Comparison of ENCODE assay signal across 8 cellular contexts in the genomic region with DNA sequence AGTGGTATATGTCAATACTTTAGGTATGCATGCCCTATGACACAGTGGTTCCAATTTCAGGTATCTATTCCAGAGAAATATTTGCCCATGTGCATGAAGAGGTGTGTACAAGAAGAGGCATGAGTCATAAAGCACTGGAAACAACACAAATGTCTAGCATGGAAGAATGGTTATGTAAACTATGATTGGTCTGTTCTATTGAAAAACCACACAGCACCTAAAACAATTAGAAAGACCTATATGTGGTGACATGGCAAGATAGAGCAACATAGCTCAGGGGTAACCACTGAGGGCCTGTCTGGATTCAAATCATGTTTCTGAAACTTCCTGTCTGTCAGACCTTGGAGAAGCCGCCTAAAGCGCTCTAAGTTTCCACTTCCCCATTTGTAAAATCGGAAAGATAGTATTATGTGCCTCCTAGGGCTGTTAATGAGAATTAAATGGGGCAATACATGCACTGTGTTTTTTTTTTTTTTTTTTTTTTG.
DNase-seq lines count a peak whose midpoint lies in the region; ATAC-seq and TF ChIP-seq lines count a peak whose summit lies in the region.

No MANE protein-coding gene starts in this region.

- H3K9me3 ChIP-seq in osteoblast (ENCODE audit: low read depth, low read length), result no peaks in the 10 kb centered on the region

- no peaks in the 10 kb centered on the region for H3K27me3 ChIP-seq in osteoblast (ENCODE audit: insufficient read depth, low read length)

- POLR2A ChIA-PET in activated CD4-positive, alpha-beta T cell treated with anti-CD3 and anti-CD28 coated beads for 36 hours (lab: Charles Lee), result interaction anchor here (0.6 to 1.0 kb wide), 3 partner anchors 15 to 167 kb away, joined by 3 to 5 read pairs (median 4); no protein-coding TSS in a partner anchor

- H3K9me3 Mint-ChIP-seq in activated CD4-positive, alpha-beta T cell treated with anti-CD3 and anti-CD28 coated beads for 36 hours (ENCODE audit: low read depth), result no peaks in the 10 kb centered on the region
- no peaks in the 10 kb centered on the region for H3K9me3 Mint-ChIP-seq in activated naive CD8-positive, alpha-beta T cell (ENCODE audit: low read depth)
- H3K9me3 Mint-ChIP-seq in stimulated activated naive CD8-positive, alpha-beta T cell treated with anti-CD3 and anti-CD28 coated beads, Interleukin-15, amount 100 ng/mL, for 72 hours, result no peaks in the 10 kb centered on the region

- DNase-seq in activated CD4-positive, alpha-beta T cell treated with anti-CD3 and anti-CD28 coated beads for 36 hours, result peak; percentile 42
- DNase-seq in activated CD4-positive, alpha-beta T cell treated with anti-CD3 and anti-CD28 coated beads, Interleukin-2, amount 50 U/mL, for 1 hour, result no peak
- DNase-seq in NCI-H2029 treated with DMSO at 0.1 percent for 48 hours (lab: John Stamatoyannopoulos, UW) (peak; percentile 73), COLO829 (ENCODE audit: low spot score) (no peak), osteoblast (ENCODE audit: insufficient read length, low spot score, missing footprints) (no peak)
- peak in 1 of 2 donors; percentile 12 for DNase-seq in stimulated activated naive CD8-positive, alpha-beta T cell treated with anti-CD3 and anti-CD28 coated beads, Interleukin-15, amount 100 ng/mL, for 72 hours

- no peak for TF ChIP-seq CTCF in osteoblast (IDR thresholded peaks at IDR 0.05; ENCODE audit: extremely low read depth, low read depth, low read length)

- H2AFZ ChIP-seq in osteoblast (ENCODE audit: low read length), result no peak overlapping the region

- H3K27me3 Mint-ChIP-seq in activated CD4-positive, alpha-beta T cell treated with anti-CD3 and anti-CD28 coated beads for 36 hours, result no peaks in the 10 kb centered on the region
- H3K27me3 Mint-ChIP-seq in activated naive CD8-positive, alpha-beta T cell, result no peaks in the 10 kb centered on the region
- no peaks in the 10 kb centered on the region for H3K27me3 Mint-ChIP-seq in stimulated activated naive CD8-positive, alpha-beta T cell treated with anti-CD3 and anti-CD28 coated beads, Interleukin-15, amount 100 ng/mL, for 72 hours

- intact Hi-C loops in activated CD4-positive, alpha-beta T cell treated with anti-CD3 and anti-CD28 coated beads for 36 hours (cut with DNase I, micrococcal nuclease), result loop anchor here (1.0 to 5.0 kb wide), 6 partner anchors 15 to 67 kb away; no protein-coding TSS in a partner anchor

- H3K79me2 ChIP-seq in osteoblast (ENCODE audit: insufficient read depth, low read length), result no peaks in the 10 kb centered on the region

- no peak overlapping the region for H3K4me3 ChIP-seq in osteoblast (ENCODE audit: insufficient read depth, low read length)

- peak; percentile 93 for ATAC-seq in activated CD4-positive, alpha-beta T cell treated with anti-CD3 and anti-CD28 coated beads for 36 hours
- peak; percentile 81 for ATAC-seq in HG02678 (IDR thresholded peaks at IDR 0.05; ENCODE audit: unreplicated experiment)
- ATAC-seq in stimulated activated naive CD8-positive, alpha-beta T cell treated with anti-CD3 and anti-CD28 coated beads, Interleukin-15, amount 100 ng/mL, for 72 hours, result peak; percentile 94

- no peak overlapping the region for H3K4me3 Mint-ChIP-seq in activated CD4-positive, alpha-beta T cell treated with anti-CD3 and anti-CD28 coated beads for 36 hours
- H3K4me3 Mint-ChIP-seq in activated naive CD8-positive, alpha-beta T cell, result no peak overlapping the region
- H3K4me3 Mint-ChIP-seq in stimulated activated naive CD8-positive, alpha-beta T cell treated with anti-CD3 and anti-CD28 coated beads, Interleukin-15, amount 100 ng/mL, for 72 hours, result peak overlapping the region in 1 of 2 donors; percentile 19

- no peak overlapping the region for H3K27ac ChIP-seq in osteoblast (ENCODE audit: low read depth, low read length)

- peak overlapping the region; percentile 76 for H3K27ac Mint-ChIP-seq in activated CD4-positive, alpha-beta T cell treated with anti-CD3 and anti-CD28 coated beads for 36 hours
- H3K27ac Mint-ChIP-seq in activated naive CD8-positive, alpha-beta T cell, result peak overlapping the region; percentile 89
- H3K27ac Mint-ChIP-seq in stimulated activated naive CD8-positive, alpha-beta T cell treated with anti-CD3 and anti-CD28 coated beads, Interleukin-15, amount 100 ng/mL, for 72 hours, result peak overlapping the region in 1 of 2 donors; percentile 25

- no peak overlapping the region for H3K4me2 ChIP-seq in osteoblast (ENCODE audit: insufficient read depth, low read length)

- H3K4me1 Mint-ChIP-seq in activated CD4-positive, alpha-beta T cell treated with anti-CD3 and anti-CD28 coated beads for 36 hours, result peaks cover 14% of the 10 kb centered on the region
- peaks cover 15% of the 10 kb centered on the region for H3K4me1 Mint-ChIP-seq in activated naive CD8-positive, alpha-beta T cell (ENCODE audit: low read depth)
- H3K4me1 Mint-ChIP-seq in stimulated activated naive CD8-positive, alpha-beta T cell treated with anti-CD3 and anti-CD28 coated beads, Interleukin-15, amount 100 ng/mL, for 72 hours, result peaks cover 9% of the 10 kb centered on the region

- no peaks in the 10 kb centered on the region for H3K36me3 ChIP-seq in osteoblast (ENCODE audit: insufficient read depth, low read length)

- no peaks in the 10 kb centered on the region for H3K36me3 Mint-ChIP-seq in activated CD4-positive, alpha-beta T cell treated with anti-CD3 and anti-CD28 coated beads for 36 hours (ENCODE audit: low read depth)
- no peaks in the 10 kb centered on the region for H3K36me3 Mint-ChIP-seq in activated naive CD8-positive, alpha-beta T cell

- H4K20me1 ChIP-seq in osteoblast (ENCODE audit: insufficient read depth, low read length), result no peaks in the 10 kb centered on the region

- no peaks in the 10 kb centered on the region for H3K4me1 ChIP-seq in osteoblast (ENCODE audit: insufficient read depth, low read length)

- CTCF ChIA-PET in activated CD4-positive, alpha-beta T cell treated with anti-CD3 and anti-CD28 coated beads for 36 hours (lab: Charles Lee), result interaction anchor here (0.7 to 0.9 kb wide), 2 partner anchors 14 to 68 kb away, joined by 3 read pairs; no protein-coding TSS in a partner anchor

Comparison
In these comparisons a context has a peak if more than half of its experiments do, and no peak if none do; other contexts are left out.
1. DNase-seq: peak in activated CD4-positive, alpha-beta T cell treated with anti-CD3 and anti-CD28 coated beads for 36 hours (single experiment) and NCI-H2029 treated with DMSO at 0.1 percent for 48 hours (single experiment); none in activated CD4-positive, alpha-beta T cell treated with anti-CD3 and anti-CD28 coated beads, Interleukin-2, amount 50 U/mL, for 1 hour (single experiment), COLO829 (single experiment) and osteoblast (single experiment).
2. Peak in every context shown above with its lines, with median percentiles within 50 percentile points of each other: ATAC-seq.